7 cellular contexts compared by ENCODE assay signal in genomic region chr10:90896916-90897315, GRCh38. TPM values are rescaled to one million over a fixed set of nuclear protein-coding genes. Genes with fewer than 3 reads are reported as not detected.
DNase-seq lines count a peak whose midpoint lies in the region; ATAC-seq and TF ChIP-seq lines count a peak whose summit lies in the region.
"Not testable (repeated sequence)": the region's sequence is repeated elsewhere in the genome, so short reads cannot be mapped to it uniquely, and the experiment has no call there.
"Had no signal": no experiment of that assay in that cellular context is flagged by ENCODE, and none has a peak within 500 bp of the region (broad histone marks: within the 10 kb centered on the region; RNA-seq: fewer than 3 reads in every experiment).

No MANE protein-coding gene starts in this region.

- peaks cover 28% of the 10 kb centered on the region for H3K36me3 Mint-ChIP-seq in T-helper 2 cell treated with Interferon-gamma antibody and Interleukin-4, amounts not matched to agents 5 μg/mL and 100 μg/mL, for 36 hours (ENCODE audit: low read depth)
- H3K36me3 Mint-ChIP-seq in activated CD8-positive, alpha-beta T cell treated with anti-CD3 and anti-CD28 coated beads for 36 hours (ENCODE audit: low read depth): peaks cover 33% of the 10 kb centered on the region
- peaks cover 28% of the 10 kb centered on the region for H3K36me3 Mint-ChIP-seq in activated naive CD4-positive, alpha-beta T cell treated with anti-CD3 and anti-CD28 coated beads for 36 hours (ENCODE audit: low read depth)
- peaks cover 28% of the 10 kb centered on the region for H3K36me3 Mint-ChIP-seq in activated naive CD8-positive, alpha-beta T cell treated with anti-CD3 and anti-CD28 coated beads, Interleukin-2, amount 10 ng/mL, durations not matched to agents 7 days and 5 days
- peaks cover 17 to 50% (median 20%) of the 10 kb centered on the region in 3 donors for H3K36me3 Mint-ChIP-seq in immature natural killer cell

- POLR2A ChIA-PET in HEK293 (lab: Yijun Ruan, JAX); activated CD8-positive, alpha-beta T cell treated with anti-CD3 and anti-CD28 coated beads for 36 hours (lab: Charles Lee); activated naive CD8-positive, alpha-beta T cell treated with anti-CD3 and anti-CD28 coated beads, Interleukin-2, amount 10 ng/mL, durations not matched to agents 7 days and 5 days (lab: Charles Lee): not testable (repeated sequence)

- TF ChIP-seq CTCF in HEK293 (tag by site-specific recombination; IDR thresholded peaks at IDR 0.05); activated CD8-positive, alpha-beta T cell treated with anti-CD3 and anti-CD28 coated beads for 36 hours (IDR thresholded peaks at IDR 0.05): not testable (repeated sequence)

- DNase-seq in T-helper 2 cell treated with Interferon-gamma antibody and Interleukin-4, amounts not matched to agents 5 μg/mL and 100 μg/mL, for 36 hours (ENCODE audit: low spot score); activated CD8-positive, alpha-beta T cell treated with anti-CD3 and anti-CD28 coated beads for 36 hours; activated naive CD8-positive, alpha-beta T cell treated with anti-CD3 and anti-CD28 coated beads, Interleukin-2, amount 10 ng/mL, durations not matched to agents 7 days and 5 days; immature natural killer cell: not testable (repeated sequence)
- peak; percentile 17 for DNase-seq in activated naive CD4-positive, alpha-beta T cell treated with anti-CD3 and anti-CD28 coated beads for 36 hours

- H3K4me3 ChIP-seq in HEK293 (ENCODE audit: low read depth, low read length): not testable (repeated sequence)

- H3K36me3 ChIP-seq in HEK293 (ENCODE audit: control insufficient read depth in 2 of 2, insufficient read depth in 1 of 2, low read length in 2 of 2): peaks cover 44 to 77% of the 10 kb centered on the region in 2 experiments

- H3K27ac ChIP-seq in HEK293 (ENCODE audit: extremely low read depth, low read depth, low read length): not testable (repeated sequence)

- ATAC-seq in activated CD8-positive, alpha-beta T cell treated with anti-CD3 and anti-CD28 coated beads for 36 hours: not testable (repeated sequence)
- peak; percentile 74 for ATAC-seq in activated naive CD8-positive, alpha-beta T cell treated with anti-CD3 and anti-CD28 coated beads, Interleukin-2, amount 10 ng/mL, durations not matched to agents 7 days and 5 days (ENCODE audit: low read depth)

- H3K4me1 ChIP-seq in HEK293 (ENCODE audit: control insufficient read depth, insufficient read depth, low read length): not testable (repeated sequence)

- H3K4me3 Mint-ChIP-seq in T-helper 2 cell treated with Interferon-gamma antibody and Interleukin-4, amounts not matched to agents 5 μg/mL and 100 μg/mL, for 36 hours: peak overlapping the region; percentile 60
- H3K4me3 Mint-ChIP-seq in activated CD8-positive, alpha-beta T cell treated with anti-CD3 and anti-CD28 coated beads for 36 hours; activated naive CD4-positive, alpha-beta T cell treated with anti-CD3 and anti-CD28 coated beads for 36 hours: not testable (repeated sequence)
- H3K4me3 Mint-ChIP-seq in activated naive CD8-positive, alpha-beta T cell treated with anti-CD3 and anti-CD28 coated beads, Interleukin-2, amount 10 ng/mL, durations not matched to agents 7 days and 5 days: peak overlapping the region; percentile 65
- H3K4me3 Mint-ChIP-seq in immature natural killer cell: peak overlapping the region in 3 of 5 donors; percentile 13 to 51 (median 26)

- intact Hi-C loops in activated CD8-positive, alpha-beta T cell treated with anti-CD3 and anti-CD28 coated beads for 36 hours (cut with micrococcal nuclease); activated naive CD4-positive, alpha-beta T cell treated with anti-CD3 and anti-CD28 coated beads for 36 hours (cut with micrococcal nuclease): not testable (repeated sequence)

- not testable (repeated sequence) for H3K9me3 ChIP-seq in HEK293 (ENCODE audit: control insufficient read depth, insufficient read depth, low read depth, low read length)

- H3K4me1 Mint-ChIP-seq in T-helper 2 cell treated with Interferon-gamma antibody and Interleukin-4, amounts not matched to agents 5 μg/mL and 100 μg/mL, for 36 hours (ENCODE audit: low read depth): peaks cover 11% of the 10 kb centered on the region
- peaks cover 13% of the 10 kb centered on the region for H3K4me1 Mint-ChIP-seq in activated CD8-positive, alpha-beta T cell treated with anti-CD3 and anti-CD28 coated beads for 36 hours (ENCODE audit: low read depth)
- H3K4me1 Mint-ChIP-seq in activated naive CD4-positive, alpha-beta T cell treated with anti-CD3 and anti-CD28 coated beads for 36 hours (ENCODE audit: low read depth): peaks cover 12% of the 10 kb centered on the region
- peaks cover 17% of the 10 kb centered on the region for H3K4me1 Mint-ChIP-seq in activated naive CD8-positive, alpha-beta T cell treated with anti-CD3 and anti-CD28 coated beads, Interleukin-2, amount 10 ng/mL, durations not matched to agents 7 days and 5 days
- peaks cover 7 to 13% of the 10 kb centered on the region in 2 donors for H3K4me1 Mint-ChIP-seq in immature natural killer cell

- H3K27me3 Mint-ChIP-seq in T-helper 2 cell treated with Interferon-gamma antibody and Interleukin-4, amounts not matched to agents 5 μg/mL and 100 μg/mL, for 36 hours (ENCODE audit: low read depth); activated CD8-positive, alpha-beta T cell treated with anti-CD3 and anti-CD28 coated beads for 36 hours; activated naive CD4-positive, alpha-beta T cell treated with anti-CD3 and anti-CD28 coated beads for 36 hours (ENCODE audit: low read depth); activated naive CD8-positive, alpha-beta T cell treated with anti-CD3 and anti-CD28 coated beads, Interleukin-2, amount 10 ng/mL, durations not matched to agents 7 days and 5 days; immature natural killer cell (ENCODE audit: low read depth in 3 of 3): not testable (repeated sequence)

- H3K27ac Mint-ChIP-seq in T-helper 2 cell treated with Interferon-gamma antibody and Interleukin-4, amounts not matched to agents 5 μg/mL and 100 μg/mL, for 36 hours: peak overlapping the region; percentile 71
- H3K27ac Mint-ChIP-seq in activated CD8-positive, alpha-beta T cell treated with anti-CD3 and anti-CD28 coated beads for 36 hours: peak overlapping the region; percentile 49
- H3K27ac Mint-ChIP-seq in activated naive CD4-positive, alpha-beta T cell treated with anti-CD3 and anti-CD28 coated beads for 36 hours: peak overlapping the region; percentile 19
- peak overlapping the region; percentile 79 for H3K27ac Mint-ChIP-seq in activated naive CD8-positive, alpha-beta T cell treated with anti-CD3 and anti-CD28 coated beads, Interleukin-2, amount 10 ng/mL, durations not matched to agents 7 days and 5 days
- peak overlapping the region in 5 of 6 donors; percentile 6 to 79 (median 42) for H3K27ac Mint-ChIP-seq in immature natural killer cell

- CTCF ChIA-PET in HEK293 (lab: Yijun Ruan, JAX): interaction anchor here (0.6 to 1.3 kb wide), 3 partner anchors 14 to 400 kb away, joined by 3 to 5 read pairs (median 4); no protein-coding TSS in a partner anchor
- CTCF ChIA-PET in activated CD8-positive, alpha-beta T cell treated with anti-CD3 and anti-CD28 coated beads for 36 hours (lab: Charles Lee): interaction anchor here (0.9 to 3.1 kb wide), 5 partner anchors 13 to 354 kb away, joined by 3 to 14 read pairs (median 3); partner anchors contain the start of gene ANKRD1
- CTCF ChIA-PET in activated naive CD4-positive, alpha-beta T cell treated with anti-CD3 and anti-CD28 coated beads for 36 hours (lab: Charles Lee): not testable (repeated sequence)

- H3K9me3 Mint-ChIP-seq in T-helper 2 cell treated with Interferon-gamma antibody and Interleukin-4, amounts not matched to agents 5 μg/mL and 100 μg/mL, for 36 hours; activated CD8-positive, alpha-beta T cell treated with anti-CD3 and anti-CD28 coated beads for 36 hours; activated naive CD4-positive, alpha-beta T cell treated with anti-CD3 and anti-CD28 coated beads for 36 hours; activated naive CD8-positive, alpha-beta T cell treated with anti-CD3 and anti-CD28 coated beads, Interleukin-2, amount 10 ng/mL, durations not matched to agents 7 days and 5 days; immature natural killer cell: not testable (repeated sequence)

TF ChIP-seq in HEK293, 187 proteins besides CTCF, POLR2A, EP300 and RAD21:
- TF ChIP-seq PRDM1 (tag by site-specific recombination; IDR thresholded peaks at IDR 0.05): peak; percentile 79

RNA-seq across cellular contexts. Expression of gene ANKRD1, which starts 24.0 kb away (rescaled TPM):
- not detected for total RNA-seq in activated CD8-positive, alpha-beta T cell treated with anti-CD3 and anti-CD28 coated beads for 36 hours
- total RNA-seq in activated naive CD4-positive, alpha-beta T cell treated with anti-CD3 and anti-CD28 coated beads for 36 hours: not detected
- total RNA-seq in activated naive CD8-positive, alpha-beta T cell treated with anti-CD3 and anti-CD28 coated beads, Interleukin-2, amount 10 ng/mL, durations not matched to agents 7 days and 5 days: not detected
- polyA plus RNA-seq in immature natural killer cell: not detected

RNA-seq across cellular contexts. Expression of gene RPP30, which starts 25.1 kb away (rescaled TPM):
- 10 to 100 TPM; 55.8 to 56.8 TPM for total RNA-seq in activated CD8-positive, alpha-beta T cell treated with anti-CD3 and anti-CD28 coated beads for 36 hours
- 10 to 100 TPM; 74.7 to 75.8 TPM for total RNA-seq in activated naive CD4-positive, alpha-beta T cell treated with anti-CD3 and anti-CD28 coated beads for 36 hours
- 10 to 100 TPM; 36.5 to 41.4 TPM for total RNA-seq in activated naive CD8-positive, alpha-beta T cell treated with anti-CD3 and anti-CD28 coated beads, Interleukin-2, amount 10 ng/mL, durations not matched to agents 7 days and 5 days
- polyA plus RNA-seq in immature natural killer cell: 10 to 100 TPM; 26.3 to 41.5 (median 33.2) TPM

RNA-seq across cellular contexts. Expression of gene HTR7, which starts 39.1 kb away (rescaled TPM):
- not detected for total RNA-seq in activated CD8-positive, alpha-beta T cell treated with anti-CD3 and anti-CD28 coated beads for 36 hours
- under 1 TPM in 1 of 2 experiments, not detected in 1; 0.10 TPM for total RNA-seq in activated naive CD4-positive, alpha-beta T cell treated with anti-CD3 and anti-CD28 coated beads for 36 hours
- total RNA-seq in activated naive CD8-positive, alpha-beta T cell treated with anti-CD3 and anti-CD28 coated beads, Interleukin-2, amount 10 ng/mL, durations not matched to agents 7 days and 5 days: under 1 TPM in 1 of 2 experiments, not detected in 1; 0.14 TPM
- 1 to 10 TPM in 1 of 3 donors, under 1 TPM in 1, not detected in 1; 0.61 to 2.3 TPM for polyA plus RNA-seq in immature natural killer cell
- polyA plus RNA-seq: HepG2 had no signal

Comparison
In these comparisons a context has a peak if more than half of its experiments do, and no peak if none do; other contexts are left out.
1. H3K27ac Mint-ChIP-seq: peak in every context shown above with its lines; median percentile 79 in activated naive CD8-positive, alpha-beta T cell treated with anti-CD3 and anti-CD28 coated beads, Interleukin-2, amount 10 ng/mL, durations not matched to agents 7 days and 5 days; 71 in T-helper 2 cell treated with Interferon-gamma antibody and Interleukin-4, amounts not matched to agents 5 μg/mL and 100 μg/mL, for 36 hours; 49 in activated CD8-positive, alpha-beta T cell treated with anti-CD3 and anti-CD28 coated beads for 36 hours; 42 in immature natural killer cell; 19 in activated naive CD4-positive, alpha-beta T cell treated with anti-CD3 and anti-CD28 coated beads for 36 hours.